Comparison of ENCODE assay signal across 11 cellular contexts in the genomic region with DNA sequence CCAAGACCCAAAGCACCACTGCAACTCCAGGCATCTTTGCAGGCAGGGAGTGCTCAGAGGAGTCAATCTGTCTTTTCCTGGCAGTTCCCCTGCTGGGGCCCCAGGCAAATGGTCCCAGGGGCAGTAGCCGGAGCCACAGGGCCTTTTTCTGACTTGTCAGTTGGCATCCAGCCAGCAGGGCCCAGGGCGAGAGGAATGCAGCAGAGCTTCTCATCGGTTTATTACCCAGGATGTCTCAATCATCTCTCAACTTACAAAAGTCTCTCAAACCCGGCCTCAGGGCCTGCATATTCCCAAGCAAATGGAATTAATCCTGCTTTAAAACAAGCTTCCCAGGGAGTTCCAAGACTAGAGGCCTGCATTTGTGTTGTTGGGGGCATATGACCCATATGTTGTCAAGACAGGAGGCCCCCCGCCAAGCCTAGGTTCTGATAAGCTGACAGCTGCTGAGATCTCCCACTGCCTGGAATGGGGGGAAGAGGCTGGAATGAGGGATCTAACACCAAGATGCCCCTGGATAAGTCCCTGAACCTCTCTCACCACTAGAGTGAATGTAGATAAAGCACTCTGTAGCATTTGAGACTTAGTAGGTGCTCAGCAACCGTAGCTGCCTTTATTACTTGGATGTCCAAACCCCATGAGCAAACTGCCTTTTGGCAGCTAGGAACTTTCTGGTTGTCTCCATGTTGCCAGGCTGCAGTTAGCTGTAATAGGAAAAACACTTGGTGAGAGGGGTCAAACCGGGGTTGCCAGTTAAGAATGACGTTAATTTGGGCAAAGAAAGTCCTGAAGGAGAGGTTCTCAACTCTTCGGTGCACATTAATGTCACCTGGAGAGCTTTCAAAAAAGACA. TPM values are rescaled to one million over a fixed set of nuclear protein-coding genes. Genes with fewer than 3 reads are reported as not detected.
A peak's percentile ranks its signal among the peaks of the same experiment; 100 is the strongest.
DNase-seq lines count a peak whose midpoint lies in the region; ATAC-seq and TF ChIP-seq lines count a peak whose summit lies in the region.
"Had no signal": no experiment of that assay in that cellular context is flagged by ENCODE, and none has a peak within 500 bp of the region (broad histone marks: within the 10 kb centered on the region; RNA-seq: fewer than 3 reads in every experiment).

No MANE protein-coding gene starts in this region.

- no peaks in the 10 kb centered on the region for H3K27me3 ChIP-seq in BLaER1

- CTCF ChIA-PET in activated naive CD4-positive, alpha-beta T cell treated with anti-CD3 and anti-CD28 coated beads, Interleukin-2, amount 10 ng/mL, durations not matched to agents 7 days and 5 days (lab: Charles Lee), result interaction anchor here (2.9 to 3.4 kb wide), 2 partner anchors 21 to 37 kb away, joined by 11 read pairs; no protein-coding TSS in a partner anchor

- no peak overlapping the region for H3K4me3 ChIP-seq in BLaER1

- peak overlapping the region; percentile 40; the same call in 1 of the 2 replicates for H3K27ac ChIP-seq in BLaER1

- no peaks in the 10 kb centered on the region for H3K9me3 ChIP-seq in BLaER1

- peak overlapping the region; percentile 67 for H3K4me2 ChIP-seq in BLaER1

- peak overlapping the region; percentile 92 for H3K27ac Mint-ChIP-seq in chondrocyte (ENCODE audit: unreplicated experiment)
- H3K27ac Mint-ChIP-seq in nephron progenitor cell, result peak overlapping the region; percentile 96
- no peak overlapping the region for H3K27ac Mint-ChIP-seq in activated naive CD4-positive, alpha-beta T cell treated with anti-CD3 and anti-CD28 coated beads, Interleukin-2, amount 10 ng/mL, durations not matched to agents 7 days and 5 days
- H3K27ac Mint-ChIP-seq: IgD-negative memory B cell had no signal

- no peak for TF ChIP-seq CTCF in chondrocyte (IDR thresholded peaks at IDR 0.05)
- no peak for TF ChIP-seq CTCF in nephron progenitor cell (IDR thresholded peaks at IDR 0.05)

- H3K4me1 Mint-ChIP-seq in chondrocyte (ENCODE audit: low read depth) (peaks cover 47% of the 10 kb centered on the region), nephron progenitor cell (peaks cover 73% of the 10 kb centered on the region)
- H3K4me1 Mint-ChIP-seq in activated naive CD4-positive, alpha-beta T cell treated with anti-CD3 and anti-CD28 coated beads, Interleukin-2, amount 10 ng/mL, durations not matched to agents 7 days and 5 days, result peaks cover 11% of the 10 kb centered on the region

- H3K9me3 Mint-ChIP-seq in chondrocyte (ENCODE audit: low read depth), result no peaks in the 10 kb centered on the region
- H3K9me3 Mint-ChIP-seq in nephron progenitor cell, result no peaks in the 10 kb centered on the region
- H3K9me3 Mint-ChIP-seq in activated naive CD4-positive, alpha-beta T cell treated with anti-CD3 and anti-CD28 coated beads, Interleukin-2, amount 10 ng/mL, durations not matched to agents 7 days and 5 days, result no peaks in the 10 kb centered on the region
- H3K9me3 Mint-ChIP-seq: IgD-negative memory B cell had no signal

- H3K27me3 Mint-ChIP-seq in chondrocyte (ENCODE audit: low read depth) (no peaks in the 10 kb centered on the region), nephron progenitor cell (ENCODE audit: low read depth, poor library complexity) (peaks cover 3% of the 10 kb centered on the region)
- peaks cover 14% of the 10 kb centered on the region for H3K27me3 Mint-ChIP-seq in activated naive CD4-positive, alpha-beta T cell treated with anti-CD3 and anti-CD28 coated beads, Interleukin-2, amount 10 ng/mL, durations not matched to agents 7 days and 5 days

- H3K4me3 Mint-ChIP-seq in chondrocyte (ENCODE audit: unreplicated experiment), result no peak overlapping the region
- no peak overlapping the region for H3K4me3 Mint-ChIP-seq in nephron progenitor cell
- H3K4me3 Mint-ChIP-seq in activated naive CD4-positive, alpha-beta T cell treated with anti-CD3 and anti-CD28 coated beads, Interleukin-2, amount 10 ng/mL, durations not matched to agents 7 days and 5 days, result no peak overlapping the region
- H3K4me3 Mint-ChIP-seq: IgD-negative memory B cell had no signal

- ATAC-seq in HG03025 (IDR thresholded peaks at IDR 0.05; ENCODE audit: low FRiP score, unreplicated experiment), result no peak

- peaks cover 36% of the 10 kb centered on the region for H3K4me1 ChIP-seq in BLaER1

- peaks cover 5% of the 10 kb centered on the region for H3K36me3 Mint-ChIP-seq in chondrocyte (ENCODE audit: low read depth)
- H3K36me3 Mint-ChIP-seq in nephron progenitor cell (ENCODE audit: low read depth), result peaks cover 22% of the 10 kb centered on the region
- H3K36me3 Mint-ChIP-seq in activated naive CD4-positive, alpha-beta T cell treated with anti-CD3 and anti-CD28 coated beads, Interleukin-2, amount 10 ng/mL, durations not matched to agents 7 days and 5 days, result peaks cover 21% of the 10 kb centered on the region

- H3K36me3 ChIP-seq in BLaER1, result peaks cover 68% of the 10 kb centered on the region

- peak; percentile 97 for DNase-seq in HuH-7 (ENCODE audit: low spot score)
- DNase-seq in chondrocyte (ENCODE audit: low spot score), result peak; percentile 96
- peak; percentile 64 for DNase-seq in nephron progenitor cell
- DNase-seq in activated naive CD4-positive, alpha-beta T cell treated with anti-CD3 and anti-CD28 coated beads, Interleukin-2, amount 10 ng/mL, durations not matched to agents 7 days and 5 days, result no peak
- DNase-seq in ecto neural progenitor cell (ENCODE audit: low spot score), result no peak
- no peak for DNase-seq in stimulated activated CD4-positive, alpha-beta T cell treated with anti-CD3 and anti-CD28 coated beads, Interleukin-2, amount 100 ng/mL, for 48 hours
- DNase-seq: activated CD4-positive, CD25-positive, alpha-beta regulatory T cell; stimulated activated CD4-positive, alpha-beta T cell treated with anti-CD3 and anti-CD28 coated beads, Interleukin-4, amount 100 ng/mL, for 1 hour had no signal

- peak overlapping the region; percentile 50; the same call in 1 of the 2 replicates for H3K9ac ChIP-seq in BLaER1

- peaks cover 15% of the 10 kb centered on the region; the same call in 1 of the 2 replicates for H4K20me1 ChIP-seq in BLaER1

RNA-seq across cellular contexts. Expression of gene RASL10B, which starts 4.6 kb away (rescaled TPM):
- 8.4 to 21.3 TPM (median 19.1 TPM) in 3 replicates for total RNA-seq in chondrocyte

RNA-seq across cellular contexts. Expression of gene GAS2L2, which starts 26.2 kb away (rescaled TPM):
- total RNA-seq in chondrocyte, result not detected in 3 replicates

RNA-seq across cellular contexts. Expression of gene C17orf50, which starts 33.9 kb away (rescaled TPM):
- not detected in 3 replicates for total RNA-seq in chondrocyte

Comparison
In these comparisons a context has a peak if more than half of its experiments do, and no peak if none do; other contexts are left out.
1. DNase-seq: peak in HuH-7 (single experiment), chondrocyte (single experiment) and nephron progenitor cell (single experiment); none in activated naive CD4-positive, alpha-beta T cell treated with anti-CD3 and anti-CD28 coated beads, Interleukin-2, amount 10 ng/mL, durations not matched to agents 7 days and 5 days (single experiment), ecto neural progenitor cell (single experiment) and stimulated activated CD4-positive, alpha-beta T cell treated with anti-CD3 and anti-CD28 coated beads, Interleukin-2, amount 100 ng/mL, for 48 hours (0 of 2).